Comparison of ENCODE assay signal across 18 cellular contexts in the genomic region with DNA sequence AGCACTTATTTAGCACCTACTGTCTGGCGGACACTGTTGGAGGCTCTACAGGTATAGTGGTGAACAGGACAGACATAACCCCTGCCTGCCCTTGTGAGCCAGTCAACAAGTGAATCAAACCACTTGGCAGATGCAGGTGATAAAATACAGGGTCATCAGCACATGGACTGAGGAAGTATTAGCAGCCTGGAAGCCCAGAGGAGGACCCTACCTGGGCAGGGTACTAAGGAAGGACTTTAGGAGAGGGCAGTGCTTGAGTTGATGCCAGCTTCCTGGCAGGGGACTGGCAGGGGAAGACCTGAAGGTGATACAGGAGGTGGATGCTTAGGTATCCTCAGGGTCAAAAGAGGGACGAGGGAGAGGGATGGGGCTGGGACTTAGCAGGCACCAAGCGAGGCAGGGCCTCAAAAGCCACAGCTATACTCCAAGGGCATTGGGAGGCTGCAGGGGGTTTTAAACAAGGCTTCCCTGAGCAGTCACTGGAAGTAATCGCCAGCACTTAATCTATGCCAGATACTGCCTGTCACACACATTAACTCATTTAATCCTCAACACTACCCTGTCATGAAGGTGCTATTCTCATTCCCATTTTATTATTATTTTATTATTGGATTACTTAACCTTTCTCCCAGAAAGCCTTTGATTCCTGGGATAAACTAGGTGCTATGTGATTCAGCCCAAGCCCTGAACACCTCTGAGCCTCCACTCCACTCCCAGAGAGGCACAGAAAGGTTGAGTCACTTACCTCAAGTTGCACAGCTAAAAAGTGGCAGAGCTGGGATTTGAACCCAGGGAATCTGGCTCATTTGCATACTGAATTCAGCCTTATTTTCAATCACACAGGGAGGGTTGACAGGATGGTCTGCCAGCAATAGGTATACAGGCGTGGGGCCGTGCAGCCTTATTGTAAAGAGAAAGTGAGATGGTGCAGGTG.
"Had no signal": no experiment of that assay in that cellular context is flagged by ENCODE, and none has a peak within 500 bp of the region (broad histone marks: within the 10 kb centered on the region; RNA-seq: fewer than 3 reads in every experiment).

No MANE protein-coding gene starts in this region.

- H3K27me3 Mint-ChIP-seq: activated B cell treated with CpG ODN at 0.5 μM for 24 hours; activated CD4-positive, alpha-beta memory T cell treated with anti-CD3 and anti-CD28 coated beads, Interleukin-2, amount 10 ng/mL, durations not matched to agents 7 days and 5 days; activated CD8-positive, alpha-beta memory T cell treated with anti-CD3 and anti-CD28 coated beads, Interleukin-2, amount 10 ng/mL, durations not matched to agents 7 days and 5 days; activated naive CD8-positive, alpha-beta T cell treated with anti-CD3 and anti-CD28 coated beads for 36 hours; activated T-helper 17 cell treated with anti-CD3 and anti-CD28 coated beads, Interleukin-2, amount 50 U/mL, for 72 hours had no signal

- H3K4me1 ChIP-seq: body of pancreas had no signal

- ATAC-seq: activated CD8-positive, alpha-beta memory T cell treated with anti-CD3 and anti-CD28 coated beads, Interleukin-2, amount 10 ng/mL, durations not matched to agents 7 days and 5 days; activated T-helper 17 cell treated with anti-CD3 and anti-CD28 coated beads, Interleukin-2, amount 50 U/mL, for 72 hours; body of pancreas had no signal

- H3K9me3 Mint-ChIP-seq: activated B cell treated with CpG ODN at 0.5 μM for 24 hours; activated CD4-positive, alpha-beta memory T cell treated with anti-CD3 and anti-CD28 coated beads, Interleukin-2, amount 10 ng/mL, durations not matched to agents 7 days and 5 days; activated naive CD8-positive, alpha-beta T cell treated with anti-CD3 and anti-CD28 coated beads for 36 hours; activated T-helper 17 cell treated with anti-CD3 and anti-CD28 coated beads, Interleukin-2, amount 50 U/mL, for 72 hours had no signal

- H3K4me3 ChIP-seq: body of pancreas, coronary artery, left ventricle myocardium inferior had no signal

- H3K36me3 Mint-ChIP-seq: activated CD8-positive, alpha-beta memory T cell treated with anti-CD3 and anti-CD28 coated beads, Interleukin-2, amount 10 ng/mL, durations not matched to agents 7 days and 5 days; activated naive CD8-positive, alpha-beta T cell treated with anti-CD3 and anti-CD28 coated beads for 36 hours had no signal

- H3K4me1 Mint-ChIP-seq: activated B cell treated with CpG ODN at 0.5 μM for 24 hours; activated CD4-positive, alpha-beta memory T cell treated with anti-CD3 and anti-CD28 coated beads, Interleukin-2, amount 10 ng/mL, durations not matched to agents 7 days and 5 days; activated CD8-positive, alpha-beta memory T cell treated with anti-CD3 and anti-CD28 coated beads, Interleukin-2, amount 10 ng/mL, durations not matched to agents 7 days and 5 days; activated naive CD8-positive, alpha-beta T cell treated with anti-CD3 and anti-CD28 coated beads for 36 hours; activated T-helper 17 cell treated with anti-CD3 and anti-CD28 coated beads, Interleukin-2, amount 50 U/mL, for 72 hours had no signal

- H3K4me3 Mint-ChIP-seq: activated B cell treated with CpG ODN at 0.5 μM for 24 hours; activated CD4-positive, alpha-beta memory T cell treated with anti-CD3 and anti-CD28 coated beads, Interleukin-2, amount 10 ng/mL, durations not matched to agents 7 days and 5 days; activated CD8-positive, alpha-beta memory T cell treated with anti-CD3 and anti-CD28 coated beads, Interleukin-2, amount 10 ng/mL, durations not matched to agents 7 days and 5 days; activated naive CD8-positive, alpha-beta T cell treated with anti-CD3 and anti-CD28 coated beads for 36 hours; activated T-helper 17 cell treated with anti-CD3 and anti-CD28 coated beads, Interleukin-2, amount 50 U/mL, for 72 hours had no signal

- H3K36me3 ChIP-seq: left ventricle myocardium inferior, neutrophil had no signal

- H3K27ac Mint-ChIP-seq: activated B cell treated with CpG ODN at 0.5 μM for 24 hours; activated CD4-positive, alpha-beta memory T cell treated with anti-CD3 and anti-CD28 coated beads, Interleukin-2, amount 10 ng/mL, durations not matched to agents 7 days and 5 days; activated CD8-positive, alpha-beta memory T cell treated with anti-CD3 and anti-CD28 coated beads, Interleukin-2, amount 10 ng/mL, durations not matched to agents 7 days and 5 days; activated naive CD8-positive, alpha-beta T cell treated with anti-CD3 and anti-CD28 coated beads for 36 hours; activated T-helper 17 cell treated with anti-CD3 and anti-CD28 coated beads, Interleukin-2, amount 50 U/mL, for 72 hours had no signal

- DNase-seq: activated B cell treated with CpG ODN at 0.5 μM for 24 hours; activated CD4-positive, alpha-beta memory T cell treated with anti-CD3 and anti-CD28 coated beads, Interleukin-2, amount 10 ng/mL, durations not matched to agents 7 days and 5 days; activated CD4-positive, alpha-beta T cell treated with anti-CD3 and anti-CD28 coated beads for 48 hours; activated CD8-positive, alpha-beta memory T cell treated with anti-CD3 and anti-CD28 coated beads, Interleukin-2, amount 10 ng/mL, durations not matched to agents 7 days and 5 days; activated naive CD4-positive, alpha-beta T cell; activated naive CD8-positive, alpha-beta T cell treated with anti-CD3 and anti-CD28 coated beads for 36 hours; amygdala; body of pancreas; central memory CD4-positive, alpha-beta T cell; left ventricle myocardium inferior; stimulated activated CD4-positive, alpha-beta T cell treated with anti-CD3 and anti-CD28 coated beads, Interleukin-1b, Interleukin-23, amount 100 ng/mL, for 48 hours; stimulated activated CD8-positive, alpha-beta memory T cell treated with anti-CD3 and anti-CD28 coated beads, Interleukin-4, amount 100 ng/mL, for 48 hours; stimulated activated naive CD4-positive, alpha-beta T cell; SW 1271; T-helper 2 cell had no signal

- H3K27ac ChIP-seq: body of pancreas, coronary artery, left ventricle myocardium inferior, neutrophil had no signal

- H3K9me3 ChIP-seq: body of pancreas, left ventricle myocardium inferior, neutrophil had no signal

- H3K27me3 ChIP-seq: body of pancreas, neutrophil had no signal
